In genomic region chr7:71615017-71615416, GRCh38 we compare ENCODE assay signal across 1 cellular context.
TF ChIP-seq lines count a peak whose summit lies in the region.

No MANE protein-coding gene starts in this region.

TF ChIP-seq in GM23338, 12 proteins besides CTCF, POLR2A, EP300 and RAD21 (continued from another document):
- TF ChIP-seq, protein P1, sequence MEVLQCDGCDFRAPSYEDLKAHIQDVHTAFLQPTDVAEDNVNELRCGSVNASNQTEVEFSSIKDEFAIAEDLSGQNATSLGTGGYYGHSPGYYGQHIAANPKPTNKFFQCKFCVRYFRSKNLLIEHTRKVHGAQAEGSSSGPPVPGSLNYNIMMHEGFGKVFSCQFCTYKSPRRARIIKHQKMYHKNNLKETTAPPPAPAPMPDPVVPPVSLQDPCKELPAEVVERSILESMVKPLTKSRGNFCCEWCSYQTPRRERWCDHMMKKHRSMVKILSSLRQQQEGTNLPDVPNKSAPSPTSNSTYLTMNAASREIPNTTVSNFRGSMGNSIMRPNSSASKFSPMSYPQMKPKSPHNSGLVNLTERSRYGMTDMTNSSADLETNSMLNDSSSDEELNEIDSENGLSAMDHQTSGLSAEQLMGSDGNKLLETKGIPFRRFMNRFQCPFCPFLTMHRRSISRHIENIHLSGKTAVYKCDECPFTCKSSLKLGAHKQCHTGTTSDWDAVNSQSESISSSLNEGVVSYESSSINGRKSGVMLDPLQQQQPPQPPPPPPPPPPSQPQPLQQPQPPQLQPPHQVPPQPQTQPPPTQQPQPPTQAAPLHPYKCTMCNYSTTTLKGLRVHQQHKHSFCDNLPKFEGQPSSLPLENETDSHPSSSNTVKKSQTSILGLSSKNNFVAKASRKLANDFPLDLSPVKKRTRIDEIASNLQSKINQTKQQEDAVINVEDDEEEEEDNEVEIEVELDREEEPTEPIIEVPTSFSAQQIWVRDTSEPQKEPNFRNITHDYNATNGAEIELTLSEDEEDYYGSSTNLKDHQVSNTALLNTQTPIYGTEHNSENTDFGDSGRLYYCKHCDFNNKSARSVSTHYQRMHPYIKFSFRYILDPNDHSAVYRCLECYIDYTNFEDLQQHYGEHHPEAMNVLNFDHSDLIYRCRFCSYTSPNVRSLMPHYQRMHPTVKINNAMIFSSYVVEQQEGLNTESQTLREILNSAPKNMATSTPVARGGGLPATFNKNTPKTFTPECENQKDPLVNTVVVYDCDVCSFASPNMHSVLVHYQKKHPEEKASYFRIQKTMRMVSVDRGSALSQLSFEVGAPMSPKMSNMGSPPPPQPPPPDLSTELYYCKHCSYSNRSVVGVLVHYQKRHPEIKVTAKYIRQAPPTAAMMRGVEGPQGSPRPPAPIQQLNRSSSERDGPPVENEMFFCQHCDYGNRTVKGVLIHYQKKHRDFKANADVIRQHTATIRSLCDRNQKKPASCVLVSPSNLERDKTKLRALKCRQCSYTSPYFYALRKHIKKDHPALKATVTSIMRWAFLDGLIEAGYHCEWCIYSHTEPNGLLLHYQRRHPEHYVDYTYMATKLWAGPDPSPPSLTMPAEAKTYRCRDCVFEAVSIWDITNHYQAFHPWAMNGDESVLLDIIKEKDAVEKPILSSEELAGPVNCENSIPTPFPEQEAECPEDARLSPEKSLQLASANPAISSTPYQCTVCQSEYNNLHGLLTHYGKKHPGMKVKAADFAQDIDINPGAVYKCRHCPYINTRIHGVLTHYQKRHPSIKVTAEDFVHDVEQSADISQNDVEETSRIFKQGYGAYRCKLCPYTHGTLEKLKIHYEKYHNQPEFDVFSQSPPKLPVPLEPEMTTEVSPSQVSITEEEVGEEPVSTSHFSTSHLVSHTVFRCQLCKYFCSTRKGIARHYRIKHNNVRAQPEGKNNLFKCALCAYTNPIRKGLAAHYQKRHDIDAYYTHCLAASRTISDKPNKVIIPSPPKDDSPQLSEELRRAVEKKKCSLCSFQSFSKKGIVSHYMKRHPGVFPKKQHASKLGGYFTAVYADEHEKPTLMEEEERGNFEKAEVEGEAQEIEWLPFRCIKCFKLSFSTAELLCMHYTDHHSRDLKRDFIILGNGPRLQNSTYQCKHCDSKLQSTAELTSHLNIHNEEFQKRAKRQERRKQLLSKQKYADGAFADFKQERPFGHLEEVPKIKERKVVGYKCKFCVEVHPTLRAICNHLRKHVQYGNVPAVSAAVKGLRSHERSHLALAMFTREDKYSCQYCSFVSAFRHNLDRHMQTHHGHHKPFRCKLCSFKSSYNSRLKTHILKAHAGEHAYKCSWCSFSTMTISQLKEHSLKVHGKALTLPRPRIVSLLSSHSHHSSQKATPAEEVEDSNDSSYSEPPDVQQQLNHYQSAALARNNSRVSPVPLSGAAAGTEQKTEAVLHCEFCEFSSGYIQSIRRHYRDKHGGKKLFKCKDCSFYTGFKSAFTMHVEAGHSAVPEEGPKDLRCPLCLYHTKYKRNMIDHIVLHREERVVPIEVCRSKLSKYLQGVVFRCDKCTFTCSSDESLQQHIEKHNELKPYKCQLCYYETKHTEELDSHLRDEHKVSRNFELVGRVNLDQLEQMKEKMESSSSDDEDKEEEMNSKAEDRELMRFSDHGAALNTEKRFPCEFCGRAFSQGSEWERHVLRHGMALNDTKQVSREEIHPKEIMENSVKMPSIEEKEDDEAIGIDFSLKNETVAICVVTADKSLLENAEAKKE (CRISPR knock-in tag; IDR thresholded peaks at IDR 0.05), result no peak
- TF ChIP-seq ZNF114 (CRISPR knock-in tag; IDR thresholded peaks at IDR 0.05) (no peak), ZNF331 (CRISPR knock-in tag; IDR thresholded peaks at IDR 0.05; ENCODE audit: low read depth) (no peak), EZH2phosphoT487 (IDR thresholded peaks at IDR 0.05; ENCODE audit: unreplicated experiment) (no peak), CREB1 (CRISPR knock-in tag; IDR thresholded peaks at IDR 0.05; ENCODE audit: low read depth) (no peak), JUNB (IDR thresholded peaks at IDR 0.05; ENCODE audit: unreplicated experiment) (no peak), NANOG (IDR thresholded peaks at IDR 0.05; ENCODE audit: borderline replicate concordance) (no peak)
- TF ChIP-seq, protein P2, sequence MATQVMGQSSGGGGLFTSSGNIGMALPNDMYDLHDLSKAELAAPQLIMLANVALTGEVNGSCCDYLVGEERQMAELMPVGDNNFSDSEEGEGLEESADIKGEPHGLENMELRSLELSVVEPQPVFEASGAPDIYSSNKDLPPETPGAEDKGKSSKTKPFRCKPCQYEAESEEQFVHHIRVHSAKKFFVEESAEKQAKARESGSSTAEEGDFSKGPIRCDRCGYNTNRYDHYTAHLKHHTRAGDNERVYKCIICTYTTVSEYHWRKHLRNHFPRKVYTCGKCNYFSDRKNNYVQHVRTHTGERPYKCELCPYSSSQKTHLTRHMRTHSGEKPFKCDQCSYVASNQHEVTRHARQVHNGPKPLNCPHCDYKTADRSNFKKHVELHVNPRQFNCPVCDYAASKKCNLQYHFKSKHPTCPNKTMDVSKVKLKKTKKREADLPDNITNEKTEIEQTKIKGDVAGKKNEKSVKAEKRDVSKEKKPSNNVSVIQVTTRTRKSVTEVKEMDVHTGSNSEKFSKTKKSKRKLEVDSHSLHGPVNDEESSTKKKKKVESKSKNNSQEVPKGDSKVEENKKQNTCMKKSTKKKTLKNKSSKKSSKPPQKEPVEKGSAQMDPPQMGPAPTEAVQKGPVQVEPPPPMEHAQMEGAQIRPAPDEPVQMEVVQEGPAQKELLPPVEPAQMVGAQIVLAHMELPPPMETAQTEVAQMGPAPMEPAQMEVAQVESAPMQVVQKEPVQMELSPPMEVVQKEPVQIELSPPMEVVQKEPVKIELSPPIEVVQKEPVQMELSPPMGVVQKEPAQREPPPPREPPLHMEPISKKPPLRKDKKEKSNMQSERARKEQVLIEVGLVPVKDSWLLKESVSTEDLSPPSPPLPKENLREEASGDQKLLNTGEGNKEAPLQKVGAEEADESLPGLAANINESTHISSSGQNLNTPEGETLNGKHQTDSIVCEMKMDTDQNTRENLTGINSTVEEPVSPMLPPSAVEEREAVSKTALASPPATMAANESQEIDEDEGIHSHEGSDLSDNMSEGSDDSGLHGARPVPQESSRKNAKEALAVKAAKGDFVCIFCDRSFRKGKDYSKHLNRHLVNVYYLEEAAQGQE (IDR thresholded peaks at IDR 0.05; ENCODE audit: unreplicated experiment), result no peak
- TF ChIP-seq, protein P3, sequence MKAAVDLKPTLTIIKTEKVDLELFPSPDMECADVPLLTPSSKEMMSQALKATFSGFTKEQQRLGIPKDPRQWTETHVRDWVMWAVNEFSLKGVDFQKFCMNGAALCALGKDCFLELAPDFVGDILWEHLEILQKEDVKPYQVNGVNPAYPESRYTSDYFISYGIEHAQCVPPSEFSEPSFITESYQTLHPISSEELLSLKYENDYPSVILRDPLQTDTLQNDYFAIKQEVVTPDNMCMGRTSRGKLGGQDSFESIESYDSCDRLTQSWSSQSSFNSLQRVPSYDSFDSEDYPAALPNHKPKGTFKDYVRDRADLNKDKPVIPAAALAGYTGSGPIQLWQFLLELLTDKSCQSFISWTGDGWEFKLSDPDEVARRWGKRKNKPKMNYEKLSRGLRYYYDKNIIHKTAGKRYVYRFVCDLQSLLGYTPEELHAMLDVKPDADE (IDR thresholded peaks at IDR 0.05), result no peak
